In genomic region chr6:83514877-83515466, GRCh38 we compare ENCODE assay signal across 1 cellular context.
TF ChIP-seq lines count a peak whose summit lies in the region.

No MANE protein-coding gene starts in this region.

TF ChIP-seq in HEK293, 187 proteins besides CTCF, POLR2A, EP300 and RAD21 (continued from another document):
- no peak for TF ChIP-seq ZBTB10 (tag by site-specific recombination; IDR thresholded peaks at IDR 0.05)
- TF ChIP-seq ZNF654 (tag by site-specific recombination; IDR thresholded peaks at IDR 0.05; ENCODE audit: low read depth) = peak; percentile 97
- peak; percentile 84; the same call in 1 of the 2 replicates for TF ChIP-seq ZNF660 (tag by site-specific recombination; IDR thresholded peaks at IDR 0.05)
- TF ChIP-seq ZNF184 (tag by site-specific recombination; IDR thresholded peaks at IDR 0.05) = 0 out of 2 replicates have a peak, but pooled peaks have one; percentile 26
- TF ChIP-seq ZNF292 (tag by site-specific recombination; IDR thresholded peaks at IDR 0.05; ENCODE audit: borderline replicate concordance, low read depth) = no peak
- 0 out of 2 replicates have a peak, but pooled peaks have one; percentile 19 for TF ChIP-seq ZEB2 (tag by site-specific recombination; IDR thresholded peaks at IDR 0.05)
